ENCODE assay signal across 2 cellular contexts in genomic region chr7:75667938-75668337, GRCh38.
TF ChIP-seq lines count a peak whose summit lies in the region.

No MANE protein-coding gene starts in this region.

TF ChIP-seq in SK-N-SH, 30 proteins besides CTCF, POLR2A, EP300 and RAD21 (continued from another document):
- TF ChIP-seq IRF3 (IDR thresholded peaks at IDR 0.05; ENCODE audit: low read depth, low read length) (no peak), FOXM1 (IDR thresholded peaks at IDR 0.05; ENCODE audit: low read depth) (no peak), PBX3 (IDR thresholded peaks at IDR 0.05) (no peak), REST (IDR thresholded peaks at IDR 0.05; ENCODE audit: low read depth, low read length) (no peak), TCF12 (IDR thresholded peaks at IDR 0.05) (no peak), ELF1 (IDR thresholded peaks at IDR 0.05) (no peak), POLR2AphosphoS5 (IDR thresholded peaks at IDR 0.05; ENCODE audit: low read depth, low read length) (no peak), MXI1 (IDR thresholded peaks at IDR 0.05; ENCODE audit: low read depth, low read length) (no peak)

TF ChIP-seq in SK-N-SH treated with all-trans-retinoic acid at 6 μM for 48 hours, 23 proteins besides CTCF, POLR2A, EP300 and RAD21 (continued from another document):
- no peak for TF ChIP-seq CREB5 (CRISPR knock-in tag; IDR thresholded peaks at IDR 0.05; ENCODE audit: low read depth)
TF ChIP-seq in SK-N-SH treated with all-trans-retinoic acid at 6 μM for 48 hours: peak in this region for 0.
